In the genomic region with DNA sequence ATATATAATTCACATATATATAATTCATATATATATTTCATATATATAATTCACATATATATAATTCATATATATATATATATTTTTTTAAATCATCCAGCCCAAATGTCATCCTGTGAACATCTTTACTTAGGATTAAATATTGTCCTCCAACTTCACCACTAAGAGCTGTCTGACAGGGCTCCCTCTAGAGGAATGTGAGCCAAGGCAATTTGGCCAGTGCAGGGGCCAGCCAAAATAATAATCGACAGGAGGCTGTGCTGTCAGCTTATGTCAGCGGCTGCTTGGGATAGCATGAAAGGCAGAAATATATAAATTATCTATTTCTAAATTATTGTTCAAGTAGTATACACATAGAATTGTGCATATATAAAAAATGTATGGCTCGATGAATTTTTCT, we compare ENCODE assay signal across 1 cellular context.
TF ChIP-seq lines count a peak whose summit lies in the region.

No MANE protein-coding gene starts in this region.

TF ChIP-seq in A549, 52 proteins besides CTCF, POLR2A, EP300 and RAD21 (continued from another document):
- TF ChIP-seq, protein P1, sequence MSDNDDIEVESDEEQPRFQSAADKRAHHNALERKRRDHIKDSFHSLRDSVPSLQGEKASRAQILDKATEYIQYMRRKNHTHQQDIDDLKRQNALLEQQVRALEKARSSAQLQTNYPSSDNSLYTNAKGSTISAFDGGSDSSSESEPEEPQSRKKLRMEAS (IDR thresholded peaks at IDR 0.05), result no peak
- no peak for TF ChIP-seq POLR2AphosphoS2 (conservative IDR thresholded peaks at IDR 0.05; ENCODE audit: low read length)
TF ChIP-seq in A549: peak in this region for 0.
